In genomic region chr1:78649628-78650027, GRCh38 we compare ENCODE assay signal across 8 cellular contexts. TPM values are rescaled to one million over a fixed set of nuclear protein-coding genes. Genes with fewer than 3 reads are reported as not detected.
A peak's percentile ranks its signal among the peaks of the same experiment; 100 is the strongest.
DNase-seq lines count a peak whose midpoint lies in the region; ATAC-seq and TF ChIP-seq lines count a peak whose summit lies in the region.

TSS of gene IFI44 (plus strand) at chr1:78649831. CDS start at chr1:78650196, 365 bp downstream.

- H3K27ac ChIP-seq in IMR-90 (ENCODE audit: insufficient read depth, low read length) = no peak within 1 kb of the TSS
- H3K27ac ChIP-seq in lower lobe of right lung = peak within 1 kb of the TSS; percentile 75

- no peaks in the 10 kb centered on the region for H3K27me3 ChIP-seq in IMR-90 (ENCODE audit: control insufficient read depth, insufficient read depth, low read length)
- H3K27me3 ChIP-seq in lower lobe of right lung (ENCODE audit: low read depth) = no peaks in the 10 kb centered on the region

- TF ChIP-seq POLR2A in IMR-90 (IDR thresholded peaks at IDR 0.05; ENCODE audit: low read depth, low read length) = no peak

- H2BK5ac ChIP-seq in IMR-90 (ENCODE audit: low read depth, low read length, poor library complexity, severe bottlenecking) = no peak within 1 kb of the TSS

- POLR2A ChIA-PET in IMR-90 (lab: Charles Lee; ENCODE audit: unreplicated experiment) = interaction anchor here (0.6 kb wide), 1 partner anchor 24 kb away, joined by 5 read pairs; no protein-coding TSS in a partner anchor

- H2BK15ac ChIP-seq in IMR-90 (ENCODE audit: low read depth, low read length) = no peak within 1 kb of the TSS

- BruUV-seq in IMR-90 (replicated peaks; lab: Mats Ljungman, UMichigan) = no TSS peak

- peaks cover 60% of the 10 kb centered on the region for H3K4me1 Mint-ChIP-seq in central memory CD8-positive, alpha-beta T cell

- ATAC-seq in GM21360 (IDR thresholded peaks at IDR 0.05; ENCODE audit: unreplicated experiment) (peak; percentile 76), IMR-90 (ENCODE audit: low read depth) (peak; percentile 85), lower lobe of right lung (peak; percentile 90 to 94)
- ATAC-seq in central memory CD8-positive, alpha-beta T cell (replicated peaks; ENCODE audit: extremely low read depth, poor library complexity, severe bottlenecking) = peak; percentile 81

- no peak within 1 kb of the TSS for H2AK5ac ChIP-seq in IMR-90 (ENCODE audit: low read depth, low read length)

- no peaks in the 10 kb centered on the region for H3K9me1 ChIP-seq in IMR-90 (ENCODE audit: insufficient read depth, low read length)

- CTCF ChIA-PET in IMR-90 (lab: Yijun Ruan, JAX) = interaction anchor here (1.1 kb wide), 1 partner anchor 32 kb away, joined by 5 read pairs; no protein-coding TSS in a partner anchor

- DNase-seq in CMK (ENCODE audit: low read depth) (peak; percentile 24), IMR-90 (peak; percentile 77), lower lobe of right lung (peak; percentile 86), NCI-H69 (lab: John Stamatoyannopoulos, UW) (no peak)
- DNase-seq in activated CD4-positive, CD25-positive, alpha-beta regulatory T cell (lab: John Stamatoyannopoulos, UW) = peak in 3 of 4 experiments; percentile 14 to 48 (median 42)
- peak in 1 of 2 donors; percentile 54 for DNase-seq in central memory CD8-positive, alpha-beta T cell (ENCODE audit: low spot score in 2 of 2)
- DNase-seq in stimulated activated CD8-positive, alpha-beta memory T cell treated with anti-CD3 and anti-CD28 coated beads, Interleukin-12 subunit alpha, Interleukin-12 subunit beta, amount 100 ng/mL, for 4 hours (ENCODE audit: low read depth) = peak; percentile 29

- H3K36me3 Mint-ChIP-seq in central memory CD8-positive, alpha-beta T cell (ENCODE audit: insufficient read depth) = peaks cover 6% of the 10 kb centered on the region

- H2BK20ac ChIP-seq in IMR-90 (ENCODE audit: low read depth, low read length) = no peak within 1 kb of the TSS

- no peak within 1 kb of the TSS; the same call in 1 of the 2 replicates for H3K18ac ChIP-seq in IMR-90 (ENCODE audit: low read depth, low read length)

- H3K4me2 ChIP-seq in IMR-90 (ENCODE audit: low read depth, low read length) = peak within 1 kb of the TSS; percentile 72

- peak within 1 kb of the TSS; percentile 2; the same call in 1 of the 2 replicates for H3K4me3 ChIP-seq in IMR-90 (ENCODE audit: insufficient read depth, low read depth, low read length)
- H3K4me3 ChIP-seq in lower lobe of right lung = peak within 1 kb of the TSS; percentile 51

- peak within 1 kb of the TSS; percentile 92 for H3K27ac Mint-ChIP-seq in central memory CD8-positive, alpha-beta T cell (ENCODE audit: low read depth)

- H4K8ac ChIP-seq in IMR-90 (ENCODE audit: low read depth in 2 of 2, low read length in 2 of 2) = peak within 1 kb of the TSS in 1 of 2 experiments; percentile 74; a peak in 3 of 4 replicates

- H2AK9ac ChIP-seq in IMR-90 (replicated peaks; ENCODE audit: low read depth, low read length, poor library complexity) = no peak within 1 kb of the TSS

- H3K9ac ChIP-seq in IMR-90 (ENCODE audit: low read depth, low read length) = no peak within 1 kb of the TSS

- intact Hi-C loops in IMR-90 (cut with micrococcal nuclease) (no loop called here), lower lobe of right lung (cut with DNase I) (no loop called here)

- H3K4me1 ChIP-seq in IMR-90 (ENCODE audit: control insufficient read depth, insufficient read depth, low read length) (no peaks in the 10 kb centered on the region), lower lobe of right lung (peaks cover 36% of the 10 kb centered on the region)

- H3K36me3 ChIP-seq in IMR-90 (ENCODE audit: control insufficient read depth, insufficient read depth, low read length) = no peaks in the 10 kb centered on the region
- H3K36me3 ChIP-seq in lower lobe of right lung = no peaks in the 10 kb centered on the region

- H2BK120ac ChIP-seq in IMR-90 (ENCODE audit: low read depth, low read length) = no peak within 1 kb of the TSS

- H3K79me1 ChIP-seq in IMR-90 (ENCODE audit: low read depth in 1 of 2, low read length in 2 of 2) = no peaks in the 10 kb centered on the region

- H3K9me3 Mint-ChIP-seq in central memory CD8-positive, alpha-beta T cell = no peaks in the 10 kb centered on the region

- dilution Hi-C loops in IMR-90 (cut with HindIII; ENCODE audit: low sequenced_read_pairs, unreplicated experiment) = no loop called here

- no peak within 1 kb of the TSS for H3K23ac ChIP-seq in IMR-90 (ENCODE audit: low read depth, low read length)

- peak within 1 kb of the TSS; percentile 19 for H2AFZ ChIP-seq in IMR-90 (replicated peaks; ENCODE audit: low read length, poor library complexity)

- no peak for TF ChIP-seq RAD21 in IMR-90 (IDR thresholded peaks at IDR 0.05; ENCODE audit: low read length)

- no peak within 1 kb of the TSS for H3K56ac ChIP-seq in IMR-90 (ENCODE audit: extremely low read depth, insufficient read depth, low read length)

- no peaks in the 10 kb centered on the region for H3K27me3 Mint-ChIP-seq in central memory CD8-positive, alpha-beta T cell

- H4K91ac ChIP-seq in IMR-90 (ENCODE audit: insufficient read depth, low read depth, low read length) = no peak within 1 kb of the TSS

- no peaks in the 10 kb centered on the region for H4K20me1 ChIP-seq in IMR-90 (ENCODE audit: insufficient read depth, low read length)

- H3K4ac ChIP-seq in IMR-90 (ENCODE audit: low read depth, low read length) = peak within 1 kb of the TSS; percentile 61; the same call in 1 of the 2 replicates

- H3K4me3 Mint-ChIP-seq in central memory CD8-positive, alpha-beta T cell = peak within 1 kb of the TSS; percentile 82

- H4K5ac ChIP-seq in IMR-90 (ENCODE audit: low read depth, low read length) = no peak within 1 kb of the TSS; the same call in 1 of the 2 replicates

- H3K14ac ChIP-seq in IMR-90 (replicated peaks; ENCODE audit: low read depth, low read length) = peak within 1 kb of the TSS; percentile 73

- in situ Hi-C loops in IMR-90 (cut with MboI; ENCODE audit: low sequenced_read_pairs) = no loop called here

- H3K9me3 ChIP-seq in IMR-90 (ENCODE audit: control insufficient read depth, insufficient read depth, low read length) = no peaks in the 10 kb centered on the region
- H3K9me3 ChIP-seq in lower lobe of right lung = no peaks in the 10 kb centered on the region

- TF ChIP-seq CTCF in IMR-90 (conservative IDR thresholded peaks at IDR 0.05; ENCODE audit: low read depth, low read length) (no peak), lower lobe of right lung (IDR thresholded peaks at IDR 0.05) (no peak)

TF ChIP-seq in IMR-90, 13 proteins besides CTCF, POLR2A, EP300 and RAD21:
- TF ChIP-seq BHLHE40 (IDR thresholded peaks at IDR 0.05; ENCODE audit: low read depth, low read length) (no peak), FOS (IDR thresholded peaks at IDR 0.05; ENCODE audit: low read depth, low read length) (no peak), MAFK (IDR thresholded peaks at IDR 0.05; ENCODE audit: low read depth, low read length) (no peak), NFE2L2 (IDR thresholded peaks at IDR 0.05; ENCODE audit: low read depth, low read length) (no peak), USF2 (IDR thresholded peaks at IDR 0.05; ENCODE audit: low read depth, low read length) (no peak), CEBPB (IDR thresholded peaks at IDR 0.05; ENCODE audit: low read depth, low read length) (no peak), ELK1 (IDR thresholded peaks at IDR 0.05; ENCODE audit: borderline replicate concordance, low read depth, low read length) (no peak), RCOR1 (IDR thresholded peaks at IDR 0.05; ENCODE audit: insufficient replicate concordance, low read length) (no peak), RFX5 (IDR thresholded peaks at IDR 0.05; ENCODE audit: low read depth, low read length) (no peak), MAZ (IDR thresholded peaks at IDR 0.05; ENCODE audit: borderline replicate concordance, low read depth, low read length) (no peak), MXI1 (IDR thresholded peaks at IDR 0.05; ENCODE audit: borderline replicate concordance, low read depth, low read length) (no peak), CHD1 (IDR thresholded peaks at IDR 0.05; ENCODE audit: low read depth, low read length) (no peak), SMC3 (IDR thresholded peaks at IDR 0.05; ENCODE audit: low read depth, low read length) (no peak)

RNA-seq across cellular contexts. Expression of gene IFI44, which starts in this region (rescaled TPM):
- total RNA-seq in IMR-90 (2012; rRNA removed) (2.5 and 2.7 TPM in 2 replicates), lower lobe of right lung (80.5 TPM)
- 1.8 and 2.2 TPM in 2 replicates for polyA plus RNA-seq in IMR-90 (2012; rRNA removed)
- polyA plus RNA-seq in IMR-90 (2012; cell fraction: cytosol; rRNA removed) = 0.22 and 0.34 TPM in 2 replicates
- polyA plus RNA-seq in IMR-90 (2012; cell fraction: nucleus; rRNA removed; ENCODE audit: low replicate concordance) = 0.53 and 5.5 TPM in 2 replicates

Comparison
In these comparisons a context has a peak if more than half of its experiments do, and no peak if none do; other contexts are left out.
1. RNA of gene IFI44 (total RNA-seq): 80.5 TPM in lower lobe of right lung (single experiment); 2.5 to 2.7 TPM in IMR-90; every median in the first group is over 10 times any median in the second.
2. Peak in every context shown above with its lines, with median percentiles within 50 percentile points of each other: ATAC-seq.